8 cellular contexts compared by ENCODE assay signal in the genomic region with DNA sequence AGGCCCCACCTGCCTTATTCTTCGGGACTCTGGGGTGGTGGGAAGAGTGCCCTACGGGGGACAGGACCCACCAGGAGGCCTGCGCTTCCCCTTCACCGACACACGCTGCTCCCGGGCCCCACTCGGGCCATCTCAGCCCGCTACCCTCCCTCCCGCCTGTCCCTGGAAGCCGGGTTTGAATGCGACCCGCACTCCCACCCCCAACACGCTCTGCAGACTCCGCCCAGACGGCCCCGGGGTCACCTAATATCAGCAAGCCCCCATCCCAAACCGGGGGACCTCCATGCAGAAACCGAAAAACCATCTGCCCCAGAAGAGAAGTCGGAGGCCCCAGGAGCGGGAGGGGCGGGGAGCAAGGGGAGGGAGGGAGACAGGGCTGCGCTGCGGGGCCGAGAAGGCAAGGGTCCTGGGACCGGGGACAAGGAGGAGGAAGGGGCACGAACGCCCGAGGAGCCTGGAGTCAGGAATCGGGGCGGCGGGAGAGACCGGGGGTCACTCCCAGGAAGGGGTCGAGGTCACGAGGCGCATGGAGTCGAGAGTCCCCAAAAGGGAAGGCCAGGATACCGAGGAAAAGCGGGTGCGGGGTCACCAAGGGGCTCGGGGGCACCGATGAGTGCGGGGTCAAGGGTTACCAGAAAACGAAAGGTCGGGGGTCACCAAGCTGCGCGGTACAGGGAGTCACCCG. TPM values are rescaled to one million over a fixed set of nuclear protein-coding genes. Genes with fewer than 3 reads are reported as not detected.
DNase-seq lines count a peak whose midpoint lies in the region; ATAC-seq and TF ChIP-seq lines count a peak whose summit lies in the region.

No MANE protein-coding gene starts in this region.

- ATAC-seq in HCT116 (no peak), GM21717 (IDR thresholded peaks at IDR 0.05; ENCODE audit: unreplicated experiment) (no peak), HG03460 (IDR thresholded peaks at IDR 0.05; ENCODE audit: unreplicated experiment) (no peak)

- no peak for DNase-seq in HCT116 (ENCODE audit: low read depth, low spot score)
- DNase-seq in T-helper 2 cell treated with Interferon-gamma antibody and Interleukin-4, amounts not matched to agents 5 μg/mL and 100 μg/mL, for 36 hours (ENCODE audit: low spot score), result no peak
- DNase-seq in erythroblast (lab: John Stamatoyannopoulos, UW), result peak; percentile 45 to 62
- DNase-seq in H4 (ENCODE audit: low spot score), result no peak
- DNase-seq in GM03348 (ENCODE audit: low spot score), result no peak

- H3K9ac ChIP-seq in HCT116 (ENCODE audit: low read length), result peak overlapping the region; percentile 99
- peak overlapping the region; percentile 71 for H3K9ac ChIP-seq in neural cell (ENCODE audit: low read length)

- H3K9me3 ChIP-seq in HCT116 (ENCODE audit: control insufficient read depth in 1 of 2, insufficient read depth in 1 of 2, low read depth in 1 of 2, low read length in 2 of 2), result no peaks in the 10 kb centered on the region
- no peaks in the 10 kb centered on the region for H3K9me3 ChIP-seq in neural cell (ENCODE audit: low read length)

- no peaks in the 10 kb centered on the region for H3F3A ChIP-seq in neural cell (ENCODE audit: insufficient read depth, low read length, poor library complexity, severe bottlenecking)

- H3K4me1 ChIP-seq in HCT116 (ENCODE audit: control insufficient read depth in 1 of 2, insufficient read depth in 2 of 2, low read length in 2 of 2), result peaks cover 61 to 86% of the 10 kb centered on the region in 2 experiments

- H3K36me3 ChIP-seq in HCT116 (ENCODE audit: control insufficient read depth in 1 of 2, insufficient read depth in 2 of 2, low read length in 2 of 2), result peaks cover 0 to 7% of the 10 kb centered on the region in 2 experiments; a peak in 1 of 4 replicates
- no peaks in the 10 kb centered on the region for H3K36me3 ChIP-seq in neural cell (ENCODE audit: insufficient read depth, low read length)

- H3K27me3 Mint-ChIP-seq in T-helper 2 cell treated with Interferon-gamma antibody and Interleukin-4, amounts not matched to agents 5 μg/mL and 100 μg/mL, for 36 hours (ENCODE audit: low read depth), result no peaks in the 10 kb centered on the region

- CTCF ChIA-PET in HCT116 (lab: Charles Lee), result no interaction called here

- peaks cover 2% of the 10 kb centered on the region for H3K36me3 Mint-ChIP-seq in T-helper 2 cell treated with Interferon-gamma antibody and Interleukin-4, amounts not matched to agents 5 μg/mL and 100 μg/mL, for 36 hours (ENCODE audit: low read depth)

- BruUV-seq in HCT116 (replicated peaks; lab: Mats Ljungman, UMichigan), result no TSS peak

- no peaks in the 10 kb centered on the region for H3K9me3 Mint-ChIP-seq in T-helper 2 cell treated with Interferon-gamma antibody and Interleukin-4, amounts not matched to agents 5 μg/mL and 100 μg/mL, for 36 hours

- RAD21 ChIA-PET in HCT116 (lab: Charles Lee; ENCODE audit: low non-redundant PET in 1 of 2, low total read pairs in 2 of 2, uncharacterized antibody in 2 of 2, unreplicated experiment in 2 of 2), result no interaction called here

- H3K4me3 ChIP-seq in HCT116 (replicated peaks in 1 of 2; ENCODE audit: low read depth in 1 of 2, low read length in 2 of 2) (peak overlapping the region; percentile 95 to 98), neural cell (ENCODE audit: low read length) (peak overlapping the region; percentile 87)

- H4K20me1 ChIP-seq in HCT116 (ENCODE audit: insufficient read depth) (no peaks in the 10 kb centered on the region), neural cell (ENCODE audit: insufficient read depth) (no peaks in the 10 kb centered on the region)

- H3K27me3 ChIP-seq in HCT116 (ENCODE audit: insufficient read depth, low read length) (no peaks in the 10 kb centered on the region), neural cell (ENCODE audit: insufficient read depth, low read depth, low read length) (no peaks in the 10 kb centered on the region)

- H3K9me2 ChIP-seq in HCT116 (ENCODE audit: insufficient read depth) (no peaks in the 10 kb centered on the region), neural cell (ENCODE audit: insufficient read depth, low read length) (no peaks in the 10 kb centered on the region)

- H3K79me2 ChIP-seq in HCT116 (ENCODE audit: insufficient read depth, low read length) (peaks cover 57% of the 10 kb centered on the region), neural cell (replicated peaks; ENCODE audit: insufficient read depth, low read length) (no peaks in the 10 kb centered on the region)

- no peak for TF ChIP-seq POLR2A in HCT116 (IDR thresholded peaks at IDR 0.05; ENCODE audit: borderline replicate concordance, extremely low read depth, insufficient read depth, insufficient read length)
- TF ChIP-seq POLR2A in erythroblast (IDR thresholded peaks at IDR 0.05; ENCODE audit: low read length), result no peak

- H3K4me3 Mint-ChIP-seq in T-helper 2 cell treated with Interferon-gamma antibody and Interleukin-4, amounts not matched to agents 5 μg/mL and 100 μg/mL, for 36 hours, result peak overlapping the region; percentile 88

- TF ChIP-seq RAD21 in HCT116 (IDR thresholded peaks at IDR 0.05; ENCODE audit: low read depth) (no peak), neural cell (conservative IDR thresholded peaks at IDR 0.05) (no peak)

- TF ChIP-seq CTCF in HCT116 (IDR thresholded peaks at IDR 0.05 in 2 of 3, conservative IDR thresholded peaks at IDR 0.05 in 1 of 3; ENCODE audit: borderline replicate concordance in 1 of 3, insufficient read depth in 1 of 3, low read depth in 2 of 3, low read length in 2 of 3) (no peak), neural cell (IDR thresholded peaks at IDR 0.05; ENCODE audit: poor library complexity, severe bottlenecking) (no peak)

- peaks cover 14% of the 10 kb centered on the region for H3K4me1 Mint-ChIP-seq in T-helper 2 cell treated with Interferon-gamma antibody and Interleukin-4, amounts not matched to agents 5 μg/mL and 100 μg/mL, for 36 hours (ENCODE audit: low read depth)

- TF ChIP-seq EP300 in neural cell (conservative IDR thresholded peaks at IDR 0.05; ENCODE audit: poor library complexity, severe bottlenecking), result no peak

- peak overlapping the region; percentile 96 for H3K4me2 ChIP-seq in HCT116 (ENCODE audit: low read length)
- peak overlapping the region; percentile 91 for H3K4me2 ChIP-seq in neural cell (ENCODE audit: low read length)

- H2AFZ ChIP-seq in HCT116 (ENCODE audit: low read depth, low read length, poor library complexity, severe bottlenecking) (no peak overlapping the region), neural cell (ENCODE audit: low read depth, low read length) (peak overlapping the region; percentile 51)

- peak overlapping the region; percentile 94 for H3K27ac Mint-ChIP-seq in T-helper 2 cell treated with Interferon-gamma antibody and Interleukin-4, amounts not matched to agents 5 μg/mL and 100 μg/mL, for 36 hours

- intact Hi-C loops in HCT116 (cut with micrococcal nuclease), result no loop called here

- POLR2A ChIA-PET in HCT116 (lab: Charles Lee), result no interaction called here

- H3K27ac ChIP-seq in HCT116 (ENCODE audit: low read depth, low read length), result peak overlapping the region; percentile 92
- H3K27ac ChIP-seq in neural cell (ENCODE audit: low read length), result no peak overlapping the region

TF ChIP-seq in HCT116, 20 proteins besides CTCF, POLR2A, EP300 and RAD21 (continues in another document):
- no peak for TF ChIP-seq POLR2AphosphoS5 (IDR thresholded peaks at IDR 0.05; ENCODE audit: low read depth, low read length)
- TF ChIP-seq TCF7L2 (IDR thresholded peaks at IDR 0.05; ENCODE audit: borderline replicate concordance, extremely low read depth, insufficient read depth, insufficient read length), result no peak
- no peak for TF ChIP-seq CEBPB (IDR thresholded peaks at IDR 0.05; ENCODE audit: low read depth)
- TF ChIP-seq, protein P1, sequence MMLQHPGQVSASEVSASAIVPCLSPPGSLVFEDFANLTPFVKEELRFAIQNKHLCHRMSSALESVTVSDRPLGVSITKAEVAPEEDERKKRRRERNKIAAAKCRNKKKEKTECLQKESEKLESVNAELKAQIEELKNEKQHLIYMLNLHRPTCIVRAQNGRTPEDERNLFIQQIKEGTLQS (IDR thresholded peaks at IDR 0.05), result no peak
- no peak for TF ChIP-seq SIN3A (IDR thresholded peaks at IDR 0.05; ENCODE audit: low read depth)

TF ChIP-seq in neural cell, 6 proteins besides CTCF, POLR2A, EP300 and RAD21:
- TF ChIP-seq MXI1 (conservative IDR thresholded peaks at IDR 0.05; ENCODE audit: poor library complexity, severe bottlenecking), result no peak
- TF ChIP-seq POLR2AphosphoS5 (IDR thresholded peaks at IDR 0.05), result no peak

RNA-seq across cellular contexts. Expression of a gene that starts 0.8 kb away (rescaled TPM):
- total RNA-seq in HCT116 (2021; ENCODE audit: unreplicated experiment), result 66.4 TPM
- polyA plus RNA-seq in HCT116 (2012), result 35.8 and 46.2 TPM in 2 replicates
- 4.8 and 5.2 TPM in 2 replicates for polyA plus RNA-seq in neural cell
- 6.1 and 6.9 TPM in 2 replicates for polyA minus RNA-seq in neural cell
- 8.6 and 14.8 TPM in 2 replicates for total RNA-seq in H4 (2014; rRNA removed; shearing (Covaris generic))

RNA-seq across cellular contexts. Expression of a gene that starts 32.3 kb away (rescaled TPM):
- 86.9 TPM for total RNA-seq in HCT116 (2021; ENCODE audit: unreplicated experiment)
- polyA plus RNA-seq in HCT116 (2012), result 67.3 and 71.4 TPM in 2 replicates
- polyA plus RNA-seq in neural cell, result 51.6 and 62.5 TPM in 2 replicates
- 50.6 and 54.8 TPM in 2 replicates for polyA minus RNA-seq in neural cell
- total RNA-seq in H4 (2014; rRNA removed; shearing (Covaris generic)), result 17.4 and 28.7 TPM in 2 replicates

Comparison
In these comparisons a context has a peak if more than half of its experiments do, and no peak if none do; other contexts are left out.
1. DNase-seq: peak in erythroblast (2 of 2); none in HCT116 (single experiment), T-helper 2 cell treated with Interferon-gamma antibody and Interleukin-4, amounts not matched to agents 5 μg/mL and 100 μg/mL, for 36 hours (single experiment), H4 (single experiment) and GM03348 (single experiment).